In the genomic region with DNA sequence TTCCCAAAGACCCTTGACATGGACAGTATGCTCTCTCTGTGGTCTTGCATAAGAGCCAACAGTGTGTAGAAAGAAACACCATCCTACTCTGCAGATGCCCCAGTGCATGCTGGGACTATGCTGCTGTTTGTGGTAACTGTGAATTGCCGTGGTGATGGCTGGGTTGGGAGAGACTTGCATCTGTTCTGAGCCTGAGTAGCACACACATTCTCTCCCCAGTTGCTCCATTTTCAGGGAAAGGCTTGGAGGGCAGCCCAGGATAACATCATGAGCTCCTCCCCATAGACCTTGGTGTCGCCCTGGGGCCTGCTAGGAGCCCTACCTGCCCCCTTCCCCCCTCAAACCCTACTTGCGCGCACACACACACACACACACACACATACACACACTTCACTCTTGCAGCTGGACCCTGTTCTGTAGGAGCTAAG, we compare ENCODE assay signal across 12 cellular contexts.
DNase-seq lines count a peak whose midpoint lies in the region; ATAC-seq and TF ChIP-seq lines count a peak whose summit lies in the region.
"Had no signal": no experiment of that assay in that cellular context is flagged by ENCODE, and none has a peak within 500 bp of the region (broad histone marks: within the 10 kb centered on the region; RNA-seq: fewer than 3 reads in every experiment).

No MANE protein-coding gene starts in this region.

- H3K36me3 Mint-ChIP-seq in chondrocyte (ENCODE audit: low read depth): no peaks in the 10 kb centered on the region
- no peaks in the 10 kb centered on the region for H3K36me3 Mint-ChIP-seq in mesothelial cell of epicardium

- H3K9me3 Mint-ChIP-seq in chondrocyte (ENCODE audit: low read depth) (no peaks in the 10 kb centered on the region), mesothelial cell of epicardium (no peaks in the 10 kb centered on the region)
- H3K9me3 Mint-ChIP-seq: activated CD4-positive, alpha-beta T cell treated with anti-CD3 and anti-CD28 coated beads, Interleukin-2, amount 10 ng/mL, durations not matched to agents 7 days and 5 days had no signal

- no peak overlapping the region for H3K9ac ChIP-seq in rectal smooth muscle tissue (ENCODE audit: low read length)

- no peak for ATAC-seq in GM19455 (IDR thresholded peaks at IDR 0.05; ENCODE audit: unreplicated experiment)

- TF ChIP-seq CTCF in chondrocyte (IDR thresholded peaks at IDR 0.05) (no peak), mesothelial cell of epicardium (IDR thresholded peaks at IDR 0.05; ENCODE audit: unreplicated experiment) (no peak)

- no peaks in the 10 kb centered on the region for H3K27me3 ChIP-seq in rectal smooth muscle tissue (ENCODE audit: control insufficient read depth, insufficient read depth, low read length)
- H3K27me3 ChIP-seq: tibial nerve had no signal

- DNase-seq in DMS79 treated with DMSO at 0.1 percent for 48 hours (lab: John Stamatoyannopoulos, UW) (peak; percentile 4), DMS79 (lab: John Stamatoyannopoulos, UW) (no peak), NCI-H2107 treated with DMSO at 0.1 percent for 48 hours (lab: John Stamatoyannopoulos, UW; ENCODE audit: unreplicated experiment) (peak; percentile 85), chondrocyte (ENCODE audit: low spot score) (no peak), mesothelial cell of epicardium (ENCODE audit: low spot score in 2 of 2, unreplicated experiment in 2 of 2) (no peak), NCI-H146 (lab: John Stamatoyannopoulos, UW) (no peak)
- DNase-seq: activated CD4-positive, alpha-beta T cell treated with anti-CD3 and anti-CD28 coated beads, Interleukin-2, amount 10 ng/mL, durations not matched to agents 7 days and 5 days; glutamatergic neuron; stimulated activated CD4-positive, alpha-beta T cell treated with anti-CD3 and anti-CD28 coated beads, Interleukin-4, amount 100 ng/mL, for 24 hours had no signal

- no peak overlapping the region for H3K4me3 ChIP-seq in rectal smooth muscle tissue (ENCODE audit: low read length)
- H3K4me3 ChIP-seq: tibial nerve had no signal

- peaks cover 83% of the 10 kb centered on the region for H3K4me1 Mint-ChIP-seq in chondrocyte (ENCODE audit: low read depth)
- peaks cover 15% of the 10 kb centered on the region for H3K4me1 Mint-ChIP-seq in mesothelial cell of epicardium
- H3K4me1 Mint-ChIP-seq: activated CD4-positive, alpha-beta T cell treated with anti-CD3 and anti-CD28 coated beads, Interleukin-2, amount 10 ng/mL, durations not matched to agents 7 days and 5 days had no signal

- H3K27ac Mint-ChIP-seq in chondrocyte (ENCODE audit: unreplicated experiment): peak overlapping the region; percentile 68
- H3K27ac Mint-ChIP-seq in mesothelial cell of epicardium: no peak overlapping the region
- H3K27ac Mint-ChIP-seq: activated CD4-positive, alpha-beta T cell treated with anti-CD3 and anti-CD28 coated beads, Interleukin-2, amount 10 ng/mL, durations not matched to agents 7 days and 5 days had no signal

- H3K4me1 ChIP-seq in rectal smooth muscle tissue (ENCODE audit: control insufficient read depth, insufficient read depth, low read length): peaks cover 51% of the 10 kb centered on the region

- H3K27me3 Mint-ChIP-seq in chondrocyte (ENCODE audit: low read depth): no peaks in the 10 kb centered on the region
- no peaks in the 10 kb centered on the region for H3K27me3 Mint-ChIP-seq in mesothelial cell of epicardium (ENCODE audit: low read depth)

- no peaks in the 10 kb centered on the region for H3K36me3 ChIP-seq in rectal smooth muscle tissue (ENCODE audit: control insufficient read depth, insufficient read depth, low read length)
- H3K36me3 ChIP-seq: tibial nerve had no signal

- H3K27ac ChIP-seq in rectal smooth muscle tissue (ENCODE audit: low read depth, low read length): peak overlapping the region; percentile 39

- no peak overlapping the region for H3K4me3 Mint-ChIP-seq in chondrocyte (ENCODE audit: unreplicated experiment)
- H3K4me3 Mint-ChIP-seq in mesothelial cell of epicardium: no peak overlapping the region
- H3K4me3 Mint-ChIP-seq: activated CD4-positive, alpha-beta T cell treated with anti-CD3 and anti-CD28 coated beads, Interleukin-2, amount 10 ng/mL, durations not matched to agents 7 days and 5 days had no signal

Comparison
In these comparisons a context has a peak if more than half of its experiments do, and no peak if none do; other contexts are left out.
1. DNase-seq: peak in DMS79 treated with DMSO at 0.1 percent for 48 hours (single experiment) and NCI-H2107 treated with DMSO at 0.1 percent for 48 hours (single experiment); none in DMS79 (single experiment), chondrocyte (single experiment), mesothelial cell of epicardium (0 of 2) and NCI-H146 (single experiment).